ENCODE assay signal across 8 cellular contexts in the genomic region with DNA sequence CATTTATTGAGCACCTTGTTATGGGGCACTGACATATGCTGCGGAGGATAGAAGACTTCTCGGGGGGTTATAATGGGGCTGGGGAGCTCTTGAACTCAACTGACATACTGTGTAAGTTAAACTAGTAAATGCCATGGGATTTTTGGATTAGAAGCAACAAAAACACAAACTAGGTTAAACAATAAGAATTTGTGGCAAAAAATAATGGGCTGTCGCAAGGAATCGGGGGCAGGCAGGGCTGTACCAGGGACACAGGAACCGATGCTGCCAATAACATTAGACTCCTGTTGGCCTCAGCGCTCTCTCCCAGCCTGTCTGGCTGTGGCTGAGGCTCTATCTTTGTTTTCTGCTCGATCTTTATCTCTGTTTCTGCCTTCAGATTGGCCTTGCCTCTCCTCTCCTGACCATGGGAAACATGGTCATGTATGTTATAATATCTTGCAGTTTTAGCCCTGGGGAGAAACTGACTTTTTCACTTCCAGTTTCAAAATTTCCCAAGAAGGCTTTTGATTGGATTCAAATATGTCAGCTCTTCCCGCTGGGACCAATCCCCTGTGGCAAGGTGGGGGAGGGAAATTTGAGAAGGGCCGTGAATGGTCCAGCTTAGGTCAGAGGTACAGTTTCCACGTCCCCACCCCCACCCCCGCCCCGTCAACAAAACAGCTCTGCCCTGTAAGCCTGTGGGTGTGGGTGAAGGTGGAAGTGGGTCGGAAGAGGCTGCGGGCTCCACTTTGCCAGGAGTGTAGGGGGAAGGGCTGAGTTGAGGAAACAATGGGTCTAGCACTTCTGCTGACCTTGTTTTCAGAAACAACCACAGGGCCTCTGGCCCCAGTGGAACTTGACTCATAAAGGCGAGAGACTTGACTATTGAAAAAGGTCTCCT.
A peak's percentile ranks its signal among the peaks of the same experiment; 100 is the strongest.
DNase-seq lines count a peak whose midpoint lies in the region; ATAC-seq and TF ChIP-seq lines count a peak whose summit lies in the region.

No MANE protein-coding gene starts in this region.

- peak overlapping the region; percentile 82 for H3K27ac ChIP-seq in CD8-positive, alpha-beta memory T cell (ENCODE audit: low read depth, low read length)
- peak overlapping the region; percentile 39 to 92 for H3K27ac ChIP-seq in ovary

- TF ChIP-seq POLR2A in ovary (IDR thresholded peaks at IDR 0.05): no peak

- peaks cover 0 to 3% (median 2%) of the 10 kb centered on the region in 5 donors for H3K9me3 Mint-ChIP-seq in CD8-positive, alpha-beta memory T cell
- H3K9me3 Mint-ChIP-seq in glutamatergic neuron (ENCODE audit: unreplicated experiment): peaks cover 18% of the 10 kb centered on the region

- H3K27me3 Mint-ChIP-seq in CD8-positive, alpha-beta memory T cell: peaks cover 0 to 17% of the 10 kb centered on the region in 2 donors
- peaks cover 8% of the 10 kb centered on the region for H3K27me3 Mint-ChIP-seq in glutamatergic neuron (ENCODE audit: unreplicated experiment)

- intact Hi-C loops in ovary (cut with DNase I): loop anchor here in 2 of 4 donors (5.0 to 10.0 kb wide), 2 partner anchors 161 to 314 kb away; a partner anchor contains a TSS

- peak overlapping the region; percentile 57 for H3K4me3 ChIP-seq in CD8-positive, alpha-beta memory T cell (ENCODE audit: low read length)
- H3K4me3 ChIP-seq in ovary: no peak overlapping the region

- H3K4me1 ChIP-seq in CD8-positive, alpha-beta memory T cell (ENCODE audit: insufficient read depth, low read length): peaks cover 41% of the 10 kb centered on the region
- peaks cover 20% of the 10 kb centered on the region for H3K4me1 ChIP-seq in ovary (ENCODE audit: insufficient read depth)

- H3K9me3 ChIP-seq in CD8-positive, alpha-beta memory T cell (ENCODE audit: low read length): no peaks in the 10 kb centered on the region
- H3K9me3 ChIP-seq in ovary: no peaks in the 10 kb centered on the region

- peaks cover 0 to 4% (median 0%) of the 10 kb centered on the region in 3 donors for H3K36me3 Mint-ChIP-seq in CD8-positive, alpha-beta memory T cell
- no peaks in the 10 kb centered on the region for H3K36me3 Mint-ChIP-seq in glutamatergic neuron (ENCODE audit: unreplicated experiment)

- H3K27me3 ChIP-seq in CD8-positive, alpha-beta memory T cell (ENCODE audit: insufficient read depth, low read length, poor library complexity, severe bottlenecking): no peaks in the 10 kb centered on the region
- no peaks in the 10 kb centered on the region for H3K27me3 ChIP-seq in ovary

- 26 to 35% (median 33%) methylated on average over 15 of the region's 15 CpGs for WGBS in ovary, 3 donors

- peak overlapping the region; percentile 90 to 98 (median 93) for H3K4me3 Mint-ChIP-seq in CD8-positive, alpha-beta memory T cell
- peak overlapping the region; percentile 86 for H3K4me3 Mint-ChIP-seq in glutamatergic neuron (ENCODE audit: unreplicated experiment)

- peak; percentile 16 to 81 (median 67) for DNase-seq in CD8-positive, alpha-beta memory T cell
- DNase-seq in SHP77 treated with DMSO at 0.1 percent for 48 hours (lab: John Stamatoyannopoulos, UW): peak; percentile 85
- DNase-seq in activated naive CD4-positive, alpha-beta T cell treated with anti-CD3 and anti-CD28 coated beads, Interleukin-2, amount 50 U/mL, for 16 hours: peak; percentile 20
- peak; percentile 50 for DNase-seq in glutamatergic neuron
- peak; percentile 48 to 65 (median 57) for DNase-seq in ovary
- no peak for DNase-seq in DMS114 treated with DMSO at 0.1 percent for 48 hours (lab: John Stamatoyannopoulos, UW; ENCODE audit: unreplicated experiment)

- TF ChIP-seq EP300 in ovary (IDR thresholded peaks at IDR 0.05): no peak

- CTCF ChIA-PET in CD8-positive, alpha-beta memory T cell (lab: Charles Lee): interaction anchor here (1.1 to 2.7 kb wide), 8 partner anchors 12 to 307 kb away, joined by 3 to 49 read pairs (median 4); a partner anchor contains a TSS

- ATAC-seq in GM19455 (IDR thresholded peaks at IDR 0.05; ENCODE audit: unreplicated experiment) (peak; percentile 41), HG03565 (IDR thresholded peaks at IDR 0.05; ENCODE audit: unreplicated experiment) (peak; percentile 48)

- H3K4me1 Mint-ChIP-seq in CD8-positive, alpha-beta memory T cell: peaks cover 45 to 58% (median 58%) of the 10 kb centered on the region in 3 donors
- peaks cover 47% of the 10 kb centered on the region for H3K4me1 Mint-ChIP-seq in glutamatergic neuron (ENCODE audit: low read depth, unreplicated experiment)

- POLR2A ChIA-PET in CD8-positive, alpha-beta memory T cell (lab: Charles Lee): interaction anchor here (0.6 to 6.9 kb wide), 3 partner anchors 40 to 161 kb away, joined by 8 to 213 read pairs (median 15); a partner anchor contains a TSS

- H3K27ac Mint-ChIP-seq in CD8-positive, alpha-beta memory T cell: peak overlapping the region; percentile 94 to 100 (median 99)
- H3K27ac Mint-ChIP-seq in glutamatergic neuron (ENCODE audit: unreplicated experiment): peak overlapping the region; percentile 89

- no peak for TF ChIP-seq CTCF in glutamatergic neuron (IDR thresholded peaks at IDR 0.05; ENCODE audit: partially characterized antibody, unreplicated experiment)
- no peak for TF ChIP-seq CTCF in ovary (IDR thresholded peaks at IDR 0.05)

- no peaks in the 10 kb centered on the region for H3K36me3 ChIP-seq in CD8-positive, alpha-beta memory T cell (ENCODE audit: insufficient read depth, low read length)
- H3K36me3 ChIP-seq in ovary: no peaks in the 10 kb centered on the region
